ENCODE assay signal across 13 cellular contexts in the genomic region with DNA sequence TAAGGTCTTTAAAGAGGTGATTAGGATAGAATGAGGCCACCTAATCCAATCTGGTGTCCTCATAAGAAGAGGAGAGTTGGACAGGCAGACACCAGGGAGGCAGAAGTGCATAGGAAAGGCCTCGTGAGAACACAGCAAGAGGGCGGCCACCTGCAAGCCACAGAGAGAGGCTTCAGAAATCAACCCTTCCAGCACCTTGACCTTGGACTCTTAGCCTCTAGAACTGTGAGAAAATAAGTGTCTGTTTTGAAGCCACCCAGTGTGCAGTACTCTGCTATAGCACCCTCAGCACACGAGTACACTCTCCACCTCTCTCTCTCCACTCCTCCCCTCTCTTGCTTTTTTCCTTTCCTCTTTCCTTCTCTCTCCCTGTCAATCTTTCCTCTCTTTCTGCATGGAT. TPM values are rescaled to one million over a fixed set of nuclear protein-coding genes. Genes with fewer than 3 reads are reported as not detected.
A peak's percentile ranks its signal among the peaks of the same experiment; 100 is the strongest.
DNase-seq lines count a peak whose midpoint lies in the region; ATAC-seq, FAIRE-seq and TF ChIP-seq lines count a peak whose summit lies in the region.
"Had no signal": no experiment of that assay in that cellular context is flagged by ENCODE, and none has a peak within 500 bp of the region (broad histone marks: within the 10 kb centered on the region; RNA-seq: fewer than 3 reads in every experiment).

No MANE protein-coding gene starts in this region.

- TF ChIP-seq EP300 in K562 (IDR thresholded peaks at IDR 0.05; ENCODE audit: low read length): no peak
- no peak for TF ChIP-seq EP300 in upper lobe of left lung (IDR thresholded peaks at IDR 0.05)

- CTCF ChIA-PET in K562 (lab: Yijun Ruan, JAX; ENCODE audit: low intra/inter-chr PET ratio): no interaction called here

- TF ChIP-seq POLR2A in K562 (conservative IDR thresholded peaks at IDR 0.05): no peak
- no peak for TF ChIP-seq POLR2A in upper lobe of left lung (IDR thresholded peaks at IDR 0.05)

- POLR2A ChIA-PET in K562 (lab: Yijun Ruan, JAX): no interaction called here

- H3K9me1 ChIP-seq in K562 (ENCODE audit: control insufficient read depth, insufficient read depth, low read length): no peaks in the 10 kb centered on the region

- peak; percentile 37 for ATAC-seq in HG03025 (IDR thresholded peaks at IDR 0.05; ENCODE audit: low FRiP score, unreplicated experiment)
- peak; percentile 47; the same call in 1 of the 3 replicates for ATAC-seq in K562
- ATAC-seq in upper lobe of left lung (ENCODE audit: low FRiP score in 2 of 2): no peak

- H3K4me1 ChIP-seq in K562 (replicated peaks in 1 of 2; ENCODE audit: control insufficient read depth in 2 of 2, insufficient read depth in 2 of 2, low read length in 2 of 2) (peaks cover 0 to 4% of the 10 kb centered on the region in 2 experiments; a peak in 1 of 5 replicates), upper lobe of left lung (peaks cover 0 to 4% (median 2%) of the 10 kb centered on the region in 4 donors), right atrium auricular region (peaks cover 0 to 33% of the 10 kb centered on the region in 2 donors)

- no peaks in the 10 kb centered on the region for H4K20me1 ChIP-seq in K562 (replicated peaks; ENCODE audit: control insufficient read depth, insufficient read depth, low read length)

- H3K27me3 ChIP-seq in K562 (ENCODE audit: control insufficient read depth in 2 of 2, insufficient read depth in 2 of 2, low read length in 2 of 2): peaks cover 0 to 27% of the 10 kb centered on the region in 2 experiments; a peak in 2 of 5 replicates
- H3K27me3 ChIP-seq in upper lobe of left lung: no peaks in the 10 kb centered on the region
- H3K27me3 ChIP-seq in right atrium auricular region: no peaks in the 10 kb centered on the region

- TF ChIP-seq CTCF in GM12865 (IDR thresholded peaks at IDR 0.05; ENCODE audit: insufficient read depth, low read depth, low read length, missing control alignments): no peak
- no peak for TF ChIP-seq CTCF in K562 (IDR thresholded peaks at IDR 0.05 in 2 of 3, conservative IDR thresholded peaks at IDR 0.05 in 1 of 3; ENCODE audit: insufficient read depth in 2 of 3, low read depth in 1 of 3, low read length in 3 of 3)
- no peak for TF ChIP-seq CTCF in upper lobe of left lung (IDR thresholded peaks at IDR 0.05)
- TF ChIP-seq CTCF in right atrium auricular region (IDR thresholded peaks at IDR 0.05): no peak

- BruUV-seq in K562 (replicated peaks; lab: Mats Ljungman, UMichigan): no TSS peak

- H3K4me3 ChIP-seq in GM12865 (ENCODE audit: low read depth, low read length) (no peak overlapping the region), K562 (no peak overlapping the region), upper lobe of left lung (no peak overlapping the region), right atrium auricular region (no peak overlapping the region)

- FAIRE-seq in GM19239 (lab: Jason Lieb, UNC) (peak; percentile 72), K562 (lab: Jason Lieb, UNC) (no peak)
- FAIRE-seq: urothelium cell line had no signal

- DNase-seq in GM12865 (ENCODE audit: low read depth) (peak; percentile 63), GM19239 (ENCODE audit: insufficient read length, low spot score) (no peak), K562 (ENCODE audit: extremely low read depth in 1 of 4, low spot score in 3 of 4) (no peak), nucleus accumbens (lab: John Stamatoyannopoulos, UW) (no peak), RKO (ENCODE audit: low spot score) (no peak), upper lobe of left lung (no peak), right atrium auricular region (ENCODE audit: low spot score) (no peak)
- DNase-seq: activated gamma-delta T cell, DMS79, hippocampal formation, NCI-H2107 had no signal

- TF ChIP-seq RAD21 in K562 (CRISPR knock-in tag; conservative IDR thresholded peaks at IDR 0.05 in 1 of 2, IDR thresholded peaks at IDR 0.05 in 1 of 2): no peak

- H3K79me2 ChIP-seq in K562 (ENCODE audit: control insufficient read depth, insufficient read depth, low read length): no peaks in the 10 kb centered on the region

- intact Hi-C loops in K562 (cut with micrococcal nuclease): no loop called here

- 5% methylated on average over 3 of the region's 3 CpGs for WGBS in K562 (ENCODE audit: insufficient coverage, low coverage, missing lambda C conversion rate)
- 78 to 85% methylated on average over 3 of the region's 3 CpGs for WGBS in upper lobe of left lung, 2 donors

- no peak overlapping the region for H3K27ac ChIP-seq in K562 (ENCODE audit: extremely low read depth, low read depth, low read length)
- H3K27ac ChIP-seq in upper lobe of left lung: peak overlapping the region in 1 of 4 donors; percentile 43
- H3K27ac ChIP-seq in right atrium auricular region: peak overlapping the region in 1 of 2 donors; percentile 17

- in situ Hi-C loops in K562 (cut with MboI): no loop called here

- no peak overlapping the region for H2AFZ ChIP-seq in K562 (ENCODE audit: low read depth, low read length)

- H3K9me3 ChIP-seq in K562 (replicated peaks; ENCODE audit: control insufficient read depth, insufficient read depth, low read depth, low read length) (no peaks in the 10 kb centered on the region), upper lobe of left lung (no peaks in the 10 kb centered on the region), right atrium auricular region (no peaks in the 10 kb centered on the region)

- H3K4me2 ChIP-seq in K562 (ENCODE audit: insufficient read depth, low read length): no peak overlapping the region

- H3K36me3 ChIP-seq in K562 (ENCODE audit: control insufficient read depth, insufficient read depth, low read length) (no peaks in the 10 kb centered on the region), upper lobe of left lung (peaks cover 0 to 53% (median 16%) of the 10 kb centered on the region in 4 donors), right atrium auricular region (peaks cover 83% of the 10 kb centered on the region)

- H3K9ac ChIP-seq in K562 (ENCODE audit: insufficient read depth in 1 of 2, low read depth in 2 of 2, low read length in 2 of 2): no peak overlapping the region

TF ChIP-seq in K562, 482 proteins besides CTCF, POLR2A, EP300 and RAD21 (continues in another document):
- TF ChIP-seq, protein P1, sequence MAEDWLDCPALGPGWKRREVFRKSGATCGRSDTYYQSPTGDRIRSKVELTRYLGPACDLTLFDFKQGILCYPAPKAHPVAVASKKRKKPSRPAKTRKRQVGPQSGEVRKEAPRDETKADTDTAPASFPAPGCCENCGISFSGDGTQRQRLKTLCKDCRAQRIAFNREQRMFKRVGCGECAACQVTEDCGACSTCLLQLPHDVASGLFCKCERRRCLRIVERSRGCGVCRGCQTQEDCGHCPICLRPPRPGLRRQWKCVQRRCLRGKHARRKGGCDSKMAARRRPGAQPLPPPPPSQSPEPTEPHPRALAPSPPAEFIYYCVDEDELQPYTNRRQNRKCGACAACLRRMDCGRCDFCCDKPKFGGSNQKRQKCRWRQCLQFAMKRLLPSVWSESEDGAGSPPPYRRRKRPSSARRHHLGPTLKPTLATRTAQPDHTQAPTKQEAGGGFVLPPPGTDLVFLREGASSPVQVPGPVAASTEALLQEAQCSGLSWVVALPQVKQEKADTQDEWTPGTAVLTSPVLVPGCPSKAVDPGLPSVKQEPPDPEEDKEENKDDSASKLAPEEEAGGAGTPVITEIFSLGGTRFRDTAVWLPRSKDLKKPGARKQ (CRISPR knock-in tag; IDR thresholded peaks at IDR 0.05): no peak
- TF ChIP-seq, protein P2, sequence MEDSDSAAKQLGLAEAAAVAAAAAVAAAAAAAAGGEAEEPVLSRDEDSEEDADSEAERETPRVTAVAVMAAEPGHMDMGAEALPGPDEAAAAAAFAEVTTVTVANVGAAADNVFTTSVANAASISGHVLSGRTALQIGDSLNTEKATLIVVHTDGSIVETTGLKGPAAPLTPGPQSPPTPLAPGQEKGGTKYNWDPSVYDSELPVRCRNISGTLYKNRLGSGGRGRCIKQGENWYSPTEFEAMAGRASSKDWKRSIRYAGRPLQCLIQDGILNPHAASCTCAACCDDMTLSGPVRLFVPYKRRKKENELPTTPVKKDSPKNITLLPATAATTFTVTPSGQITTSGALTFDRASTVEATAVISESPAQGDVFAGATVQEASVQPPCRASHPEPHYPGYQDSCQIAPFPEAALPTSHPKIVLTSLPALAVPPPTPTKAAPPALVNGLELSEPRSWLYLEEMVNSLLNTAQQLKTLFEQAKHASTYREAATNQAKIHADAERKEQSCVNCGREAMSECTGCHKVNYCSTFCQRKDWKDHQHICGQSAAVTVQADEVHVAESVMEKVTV (CRISPR knock-in tag; IDR thresholded peaks at IDR 0.05): no peak

RNA-seq across cellular contexts. Expression of a gene that starts 26.8 kb away (rescaled TPM):
- not detected in 2 replicates for total RNA-seq in K562 (2011; cell fraction: chromatin; rRNA removed; ENCODE audit: low replicate concordance)
- not detected in 2 replicates for total RNA-seq in K562 (2011; cell fraction: nucleolus; rRNA removed)
- total RNA-seq in K562 (2011; cell fraction: nucleoplasm; rRNA removed): not detected in 2 replicates
- not detected in 2 replicates for total RNA-seq in K562 (2014; rRNA removed)
- total RNA-seq in K562 (2014; rRNA removed; fragmentation: Illumina TruSeq; extraction: Trizol): not detected in 2 replicates
- not detected in 2 replicates for total RNA-seq in K562 (2015; rRNA removed; fragmentation: Illumina TruSeq; extraction: Trizol)
- total RNA-seq in K562 (2021): not detected in 2 replicates
- polyA plus RNA-seq in K562 (2011; rRNA removed): not detected in 2 replicates
- not detected in 2 replicates for polyA plus RNA-seq in K562 (2011; cell fraction: cytosol; rRNA removed)
- polyA plus RNA-seq in K562 (2011; cell fraction: nucleus; rRNA removed): not detected in 2 replicates
- polyA plus RNA-seq in K562 (2012): not detected in 2 replicates
- polyA plus RNA-seq in K562 (2014; fragmentation: Illumina TruSeq; extraction: Trizol): not detected in 2 replicates
- polyA plus RNA-seq in K562 (2014; fragmentation: Nextera tagmentation; extraction: Ambion mirVana): not detected
- not detected in 2 replicates for polyA plus RNA-seq in K562 (2014; rRNA removed)
- not detected in 2 replicates for polyA minus RNA-seq in K562 (2011; rRNA and poly(A)+ RNA removed)
- not detected in 2 replicates for polyA minus RNA-seq in K562 (2011; cell fraction: cytosol; rRNA and poly(A)+ RNA removed)
- polyA minus RNA-seq in K562 (2011; cell fraction: nucleus; rRNA and poly(A)+ RNA removed): not detected in 2 replicates
- total RNA-seq in upper lobe of left lung: under 1 TPM in 2 of 6 donors, not detected in 4; 0.06 to 0.30 TPM
- 1 to 10 TPM in 1 of 2 donors, not detected in 1; 1.6 TPM for total RNA-seq in right atrium auricular region

Comparison
In these comparisons a context has a peak if more than half of its experiments do, and no peak if none do; other contexts are left out.
1. ATAC-seq: peak in HG03025 (single experiment) and K562 (single experiment); none in upper lobe of left lung (0 of 2).